1 cellular context compared by ENCODE assay signal in genomic region chr6:21807299-21807698, GRCh38.
TF ChIP-seq lines count a peak whose summit lies in the region.

No MANE protein-coding gene starts in this region.

TF ChIP-seq in GM23338, 12 proteins besides CTCF, POLR2A, EP300 and RAD21 (continued from another document):
- TF ChIP-seq ZNF462 (CRISPR knock-in tag; IDR thresholded peaks at IDR 0.05) (no peak), EZH2 (IDR thresholded peaks at IDR 0.05; ENCODE audit: low read depth, unreplicated experiment) (no peak), ZNF114 (CRISPR knock-in tag; IDR thresholded peaks at IDR 0.05) (no peak), ZNF331 (CRISPR knock-in tag; IDR thresholded peaks at IDR 0.05; ENCODE audit: low read depth) (no peak)
